In the genomic region with DNA sequence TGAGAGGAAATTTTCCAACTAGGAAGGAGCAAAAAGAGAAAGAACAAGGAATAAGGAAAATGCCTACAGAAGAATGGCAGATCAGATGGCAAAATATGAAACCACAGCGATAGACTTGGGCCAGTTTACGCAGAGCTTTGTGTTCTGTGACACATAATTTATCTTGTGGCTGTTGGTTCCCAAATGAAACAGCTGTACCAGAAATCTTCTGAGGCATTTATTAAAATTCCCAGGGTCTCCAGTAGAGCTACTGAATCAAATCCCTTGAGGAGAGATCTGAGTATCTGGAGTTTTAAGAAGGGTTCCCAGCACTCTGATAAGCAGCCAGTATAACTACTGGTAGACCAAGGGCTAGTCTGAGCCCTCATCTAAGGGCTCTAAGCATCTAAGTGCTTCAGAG, we compare ENCODE assay signal across 2 cellular contexts.
TF ChIP-seq lines count a peak whose summit lies in the region.

No MANE protein-coding gene starts in this region.

TF ChIP-seq in A549, 52 proteins besides CTCF, POLR2A, EP300 and RAD21:
- TF ChIP-seq EHMT2 (IDR thresholded peaks at IDR 0.05; ENCODE audit: low read depth) (no peak), NFE2L2 (conservative IDR thresholded peaks at IDR 0.05; ENCODE audit: low read length) (no peak), BHLHE40 (IDR thresholded peaks at IDR 0.05; ENCODE audit: low read depth, low read length) (no peak), SMC3 (IDR thresholded peaks at IDR 0.05) (no peak), CHD2 (IDR thresholded peaks at IDR 0.05; ENCODE audit: low read length, partially characterized antibody) (no peak), HDAC2 (IDR thresholded peaks at IDR 0.05) (no peak), RFX5 (IDR thresholded peaks at IDR 0.05) (no peak), ZFP36 (IDR thresholded peaks at IDR 0.05; ENCODE audit: borderline replicate concordance, partially characterized antibody) (no peak), RNF2 (IDR thresholded peaks at IDR 0.05; ENCODE audit: borderline replicate concordance, low read depth) (no peak), EHF (CRISPR knock-in tag; IDR thresholded peaks at IDR 0.05) (no peak), JUNB (IDR thresholded peaks at IDR 0.05) (no peak), CHD4 (IDR thresholded peaks at IDR 0.05; ENCODE audit: borderline replicate concordance) (no peak), CEBPB (IDR thresholded peaks at IDR 0.05) (no peak), RCOR1 (IDR thresholded peaks at IDR 0.05; ENCODE audit: low read depth, low read length) (no peak), HOXB5 (CRISPR knock-in tag; IDR thresholded peaks at IDR 0.05) (no peak)
- TF ChIP-seq, protein P1, sequence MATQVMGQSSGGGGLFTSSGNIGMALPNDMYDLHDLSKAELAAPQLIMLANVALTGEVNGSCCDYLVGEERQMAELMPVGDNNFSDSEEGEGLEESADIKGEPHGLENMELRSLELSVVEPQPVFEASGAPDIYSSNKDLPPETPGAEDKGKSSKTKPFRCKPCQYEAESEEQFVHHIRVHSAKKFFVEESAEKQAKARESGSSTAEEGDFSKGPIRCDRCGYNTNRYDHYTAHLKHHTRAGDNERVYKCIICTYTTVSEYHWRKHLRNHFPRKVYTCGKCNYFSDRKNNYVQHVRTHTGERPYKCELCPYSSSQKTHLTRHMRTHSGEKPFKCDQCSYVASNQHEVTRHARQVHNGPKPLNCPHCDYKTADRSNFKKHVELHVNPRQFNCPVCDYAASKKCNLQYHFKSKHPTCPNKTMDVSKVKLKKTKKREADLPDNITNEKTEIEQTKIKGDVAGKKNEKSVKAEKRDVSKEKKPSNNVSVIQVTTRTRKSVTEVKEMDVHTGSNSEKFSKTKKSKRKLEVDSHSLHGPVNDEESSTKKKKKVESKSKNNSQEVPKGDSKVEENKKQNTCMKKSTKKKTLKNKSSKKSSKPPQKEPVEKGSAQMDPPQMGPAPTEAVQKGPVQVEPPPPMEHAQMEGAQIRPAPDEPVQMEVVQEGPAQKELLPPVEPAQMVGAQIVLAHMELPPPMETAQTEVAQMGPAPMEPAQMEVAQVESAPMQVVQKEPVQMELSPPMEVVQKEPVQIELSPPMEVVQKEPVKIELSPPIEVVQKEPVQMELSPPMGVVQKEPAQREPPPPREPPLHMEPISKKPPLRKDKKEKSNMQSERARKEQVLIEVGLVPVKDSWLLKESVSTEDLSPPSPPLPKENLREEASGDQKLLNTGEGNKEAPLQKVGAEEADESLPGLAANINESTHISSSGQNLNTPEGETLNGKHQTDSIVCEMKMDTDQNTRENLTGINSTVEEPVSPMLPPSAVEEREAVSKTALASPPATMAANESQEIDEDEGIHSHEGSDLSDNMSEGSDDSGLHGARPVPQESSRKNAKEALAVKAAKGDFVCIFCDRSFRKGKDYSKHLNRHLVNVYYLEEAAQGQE (IDR thresholded peaks at IDR 0.05): no peak
- TF ChIP-seq, protein P2, sequence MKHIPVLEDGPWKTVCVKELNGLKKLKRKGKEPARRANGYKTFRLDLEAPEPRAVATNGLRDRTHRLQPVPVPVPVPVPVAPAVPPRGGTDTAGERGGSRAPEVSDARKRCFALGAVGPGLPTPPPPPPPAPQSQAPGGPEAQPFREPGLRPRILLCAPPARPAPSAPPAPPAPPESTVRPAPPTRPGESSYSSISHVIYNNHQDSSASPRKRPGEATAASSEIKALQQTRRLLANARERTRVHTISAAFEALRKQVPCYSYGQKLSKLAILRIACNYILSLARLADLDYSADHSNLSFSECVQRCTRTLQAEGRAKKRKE (CRISPR knock-in tag; IDR thresholded peaks at IDR 0.05; ENCODE audit: low read depth): no peak
- TF ChIP-seq, protein P3, sequence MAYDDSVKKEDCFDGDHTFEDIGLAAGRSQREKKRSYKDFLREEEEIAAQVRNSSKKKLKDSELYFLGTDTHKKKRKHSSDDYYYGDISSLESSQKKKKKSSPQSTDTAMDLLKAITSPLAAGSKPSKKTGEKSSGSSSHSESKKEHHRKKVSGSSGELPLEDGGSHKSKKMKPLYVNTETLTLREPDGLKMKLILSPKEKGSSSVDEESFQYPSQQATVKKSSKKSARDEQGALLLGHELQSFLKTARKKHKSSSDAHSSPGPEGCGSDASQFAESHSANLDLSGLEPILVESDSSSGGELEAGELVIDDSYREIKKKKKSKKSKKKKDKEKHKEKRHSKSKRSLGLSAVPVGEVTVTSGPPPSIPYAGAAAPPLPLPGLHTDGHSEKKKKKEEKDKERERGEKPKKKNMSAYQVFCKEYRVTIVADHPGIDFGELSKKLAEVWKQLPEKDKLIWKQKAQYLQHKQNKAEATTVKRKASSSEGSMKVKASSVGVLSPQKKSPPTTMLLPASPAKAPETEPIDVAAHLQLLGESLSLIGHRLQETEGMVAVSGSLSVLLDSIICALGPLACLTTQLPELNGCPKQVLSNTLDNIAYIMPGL (CRISPR knock-in tag; IDR thresholded peaks at IDR 0.05; ENCODE audit: borderline replicate concordance): no peak
- TF ChIP-seq, protein P4, sequence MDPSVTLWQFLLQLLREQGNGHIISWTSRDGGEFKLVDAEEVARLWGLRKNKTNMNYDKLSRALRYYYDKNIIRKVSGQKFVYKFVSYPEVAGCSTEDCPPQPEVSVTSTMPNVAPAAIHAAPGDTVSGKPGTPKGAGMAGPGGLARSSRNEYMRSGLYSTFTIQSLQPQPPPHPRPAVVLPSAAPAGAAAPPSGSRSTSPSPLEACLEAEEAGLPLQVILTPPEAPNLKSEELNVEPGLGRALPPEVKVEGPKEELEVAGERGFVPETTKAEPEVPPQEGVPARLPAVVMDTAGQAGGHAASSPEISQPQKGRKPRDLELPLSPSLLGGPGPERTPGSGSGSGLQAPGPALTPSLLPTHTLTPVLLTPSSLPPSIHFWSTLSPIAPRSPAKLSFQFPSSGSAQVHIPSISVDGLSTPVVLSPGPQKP (IDR thresholded peaks at IDR 0.05; ENCODE audit: low read depth, low read length): no peak

TF ChIP-seq in HCT116, 20 proteins besides CTCF, POLR2A, EP300 and RAD21:
- TF ChIP-seq, protein P5, sequence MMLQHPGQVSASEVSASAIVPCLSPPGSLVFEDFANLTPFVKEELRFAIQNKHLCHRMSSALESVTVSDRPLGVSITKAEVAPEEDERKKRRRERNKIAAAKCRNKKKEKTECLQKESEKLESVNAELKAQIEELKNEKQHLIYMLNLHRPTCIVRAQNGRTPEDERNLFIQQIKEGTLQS (IDR thresholded peaks at IDR 0.05): no peak
- no peak for TF ChIP-seq ZNF274 (IDR thresholded peaks at IDR 0.05; ENCODE audit: low read depth, low read length)
- no peak for TF ChIP-seq EZH2 (IDR thresholded peaks at IDR 0.05)
- no peak for TF ChIP-seq YY1 (IDR thresholded peaks at IDR 0.05; ENCODE audit: extremely low read depth, insufficient replicate concordance, low read depth, low read length)
- no peak for TF ChIP-seq CBX3 (IDR thresholded peaks at IDR 0.05; ENCODE audit: low read depth)
- TF ChIP-seq, protein P1 (IDR thresholded peaks at IDR 0.05; ENCODE audit: low read depth): no peak
- no peak for TF ChIP-seq EGR1 (IDR thresholded peaks at IDR 0.05; ENCODE audit: low read depth)
- no peak for TF ChIP-seq POLR2AphosphoS5 (IDR thresholded peaks at IDR 0.05; ENCODE audit: low read depth, low read length)
- no peak for TF ChIP-seq TCF7L2 (IDR thresholded peaks at IDR 0.05; ENCODE audit: borderline replicate concordance, extremely low read depth, insufficient read depth, insufficient read length)
- TF ChIP-seq, protein P6, sequence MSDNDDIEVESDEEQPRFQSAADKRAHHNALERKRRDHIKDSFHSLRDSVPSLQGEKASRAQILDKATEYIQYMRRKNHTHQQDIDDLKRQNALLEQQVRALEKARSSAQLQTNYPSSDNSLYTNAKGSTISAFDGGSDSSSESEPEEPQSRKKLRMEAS (IDR thresholded peaks at IDR 0.05): no peak
- no peak for TF ChIP-seq JUND (IDR thresholded peaks at IDR 0.05)
- TF ChIP-seq SIN3A (IDR thresholded peaks at IDR 0.05; ENCODE audit: low read depth): no peak
- TF ChIP-seq, protein P7, sequence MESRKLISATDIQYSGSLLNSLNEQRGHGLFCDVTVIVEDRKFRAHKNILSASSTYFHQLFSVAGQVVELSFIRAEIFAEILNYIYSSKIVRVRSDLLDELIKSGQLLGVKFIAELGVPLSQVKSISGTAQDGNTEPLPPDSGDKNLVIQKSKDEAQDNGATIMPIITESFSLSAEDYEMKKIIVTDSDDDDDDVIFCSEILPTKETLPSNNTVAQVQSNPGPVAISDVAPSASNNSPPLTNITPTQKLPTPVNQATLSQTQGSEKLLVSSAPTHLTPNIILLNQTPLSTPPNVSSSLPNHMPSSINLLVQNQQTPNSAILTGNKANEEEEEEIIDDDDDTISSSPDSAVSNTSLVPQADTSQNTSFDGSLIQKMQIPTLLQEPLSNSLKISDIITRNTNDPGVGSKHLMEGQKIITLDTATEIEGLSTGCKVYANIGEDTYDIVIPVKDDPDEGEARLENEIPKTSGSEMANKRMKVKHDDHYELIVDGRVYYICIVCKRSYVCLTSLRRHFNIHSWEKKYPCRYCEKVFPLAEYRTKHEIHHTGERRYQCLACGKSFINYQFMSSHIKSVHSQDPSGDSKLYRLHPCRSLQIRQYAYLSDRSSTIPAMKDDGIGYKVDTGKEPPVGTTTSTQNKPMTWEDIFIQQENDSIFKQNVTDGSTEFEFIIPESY (IDR thresholded peaks at IDR 0.05; ENCODE audit: extremely low read depth, insufficient replicate concordance, low read length): no peak
- no peak for TF ChIP-seq CEBPB (IDR thresholded peaks at IDR 0.05; ENCODE audit: low read depth)
- no peak for TF ChIP-seq EZH2phosphoT487 (IDR thresholded peaks at IDR 0.05; ENCODE audit: borderline replicate concordance)
- no peak for TF ChIP-seq SRF (IDR thresholded peaks at IDR 0.05; ENCODE audit: low read depth)
- TF ChIP-seq ZFX (IDR thresholded peaks at IDR 0.05): no peak
- TF ChIP-seq FOSL1 (IDR thresholded peaks at IDR 0.05; ENCODE audit: low read depth): no peak
- TF ChIP-seq SP1 (IDR thresholded peaks at IDR 0.05; ENCODE audit: low read depth): no peak
- TF ChIP-seq ELF1 (IDR thresholded peaks at IDR 0.05; ENCODE audit: borderline replicate concordance, low read depth): no peak
